In the genomic region with DNA sequence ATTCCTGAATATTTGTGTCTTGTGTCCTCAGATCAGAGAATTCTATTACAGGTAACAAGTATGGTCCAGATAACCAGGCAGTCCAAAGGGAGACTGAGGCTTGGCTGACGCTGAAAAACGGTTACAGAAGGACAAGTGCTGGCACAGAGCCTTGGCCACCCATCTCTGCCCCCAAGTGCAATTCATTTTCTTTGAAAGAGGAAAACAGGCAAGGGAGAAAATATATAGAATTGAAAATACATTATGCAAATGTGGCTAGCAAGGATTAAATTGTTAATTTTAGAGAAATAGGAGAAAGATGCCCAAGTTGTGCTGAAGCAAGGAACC, we compare ENCODE assay signal across 1 cellular context.
TF ChIP-seq lines count a peak whose summit lies in the region.

No MANE protein-coding gene starts in this region.

TF ChIP-seq in HEK293, 187 proteins besides CTCF, POLR2A, EP300 and RAD21 (continued from another document):
- TF ChIP-seq, protein P1, sequence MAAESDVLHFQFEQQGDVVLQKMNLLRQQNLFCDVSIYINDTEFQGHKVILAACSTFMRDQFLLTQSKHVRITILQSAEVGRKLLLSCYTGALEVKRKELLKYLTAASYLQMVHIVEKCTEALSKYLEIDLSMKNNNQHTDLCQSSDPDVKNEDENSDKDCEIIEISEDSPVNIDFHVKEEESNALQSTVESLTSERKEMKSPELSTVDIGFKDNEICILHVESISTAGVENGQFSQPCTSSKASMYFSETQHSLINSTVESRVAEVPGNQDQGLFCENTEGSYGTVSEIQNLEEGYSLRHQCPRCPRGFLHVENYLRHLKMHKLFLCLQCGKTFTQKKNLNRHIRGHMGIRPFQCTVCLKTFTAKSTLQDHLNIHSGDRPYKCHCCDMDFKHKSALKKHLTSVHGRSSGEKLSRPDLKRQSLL (tag by site-specific recombination; IDR thresholded peaks at IDR 0.05), result no peak
- TF ChIP-seq YY1 (tag by site-specific recombination; IDR thresholded peaks at IDR 0.05) (no peak), ZNF302 (tag by site-specific recombination; IDR thresholded peaks at IDR 0.05; ENCODE audit: low read depth) (no peak), ZBTB8A (tag by site-specific recombination; IDR thresholded peaks at IDR 0.05) (no peak), ZXDB (tag by site-specific recombination; IDR thresholded peaks at IDR 0.05) (no peak), ZNF335 (tag by site-specific recombination; conservative IDR thresholded peaks at IDR 0.05) (no peak), YY2 (tag by site-specific recombination; IDR thresholded peaks at IDR 0.05) (no peak)
- TF ChIP-seq, protein P2, sequence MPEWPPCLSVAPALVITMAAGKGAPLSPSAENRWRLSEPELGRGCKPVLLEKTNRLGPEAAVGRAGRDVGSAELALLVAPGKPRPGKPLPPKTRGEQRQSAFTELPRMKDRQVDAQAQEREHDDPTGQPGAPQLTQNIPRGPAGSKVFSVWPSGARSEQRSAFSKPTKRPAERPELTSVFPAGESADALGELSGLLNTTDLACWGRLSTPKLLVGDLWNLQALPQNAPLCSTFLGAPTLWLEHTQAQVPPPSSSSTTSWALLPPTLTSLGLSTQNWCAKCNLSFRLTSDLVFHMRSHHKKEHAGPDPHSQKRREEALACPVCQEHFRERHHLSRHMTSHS (tag by site-specific recombination; IDR thresholded peaks at IDR 0.05), result no peak
